In the genomic region with DNA sequence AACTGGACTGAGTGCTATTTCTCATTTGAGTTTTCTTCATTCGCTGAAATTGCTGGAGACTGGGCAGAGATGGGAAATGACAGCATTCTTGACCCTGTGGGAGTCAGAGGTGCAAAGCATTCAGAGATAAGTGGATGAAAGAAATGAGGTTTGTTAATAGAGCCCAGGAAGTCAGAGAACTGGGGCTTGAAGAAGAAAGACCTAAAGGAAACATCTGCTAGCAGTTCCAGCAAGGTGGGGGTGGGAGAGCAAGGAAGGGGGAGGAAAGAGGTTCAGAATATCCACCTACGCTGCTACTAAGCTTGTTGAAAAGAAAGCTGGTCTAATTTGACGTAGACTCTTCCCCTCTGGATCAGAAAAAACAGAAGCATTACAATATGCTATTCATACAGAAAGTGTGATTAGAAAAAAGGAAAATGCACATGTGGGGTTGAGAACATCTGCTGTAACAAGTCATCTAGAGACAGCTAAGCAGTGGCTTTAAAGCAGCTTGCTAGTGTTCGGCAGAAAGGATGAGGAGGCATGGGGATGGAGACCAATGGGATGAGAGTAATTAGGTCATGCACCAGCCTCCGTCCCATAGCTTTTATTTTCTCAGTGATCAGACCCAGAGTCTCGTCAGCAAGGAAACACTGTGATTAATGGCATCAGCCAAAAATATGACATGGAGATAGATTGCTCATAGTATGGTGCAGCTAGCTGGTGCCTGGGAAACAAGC, we compare ENCODE assay signal across 7 cellular contexts. TPM values are rescaled to one million over a fixed set of nuclear protein-coding genes. Genes with fewer than 3 reads are reported as not detected.
DNase-seq lines count a peak whose midpoint lies in the region; ATAC-seq and TF ChIP-seq lines count a peak whose summit lies in the region.

No MANE protein-coding gene starts in this region.

- peaks cover 54% of the 10 kb centered on the region for H3K4me1 Mint-ChIP-seq in activated CD8-positive, alpha-beta memory T cell treated with anti-CD3 and anti-CD28 coated beads, Interleukin-2, amount 10 ng/mL, durations not matched to agents 7 days and 5 days

- H3K9me3 ChIP-seq in lung (ENCODE audit: control insufficient read depth in 2 of 2, insufficient read depth in 1 of 2, low read length in 1 of 2) (no peaks in the 10 kb centered on the region), A673 (ENCODE audit: low read depth, low read length, poor library complexity, severe bottlenecking) (no peaks in the 10 kb centered on the region)

- 53 to 59% methylated on average over 6 of the region's 6 CpGs for WGBS in lung, 2 donors

- peaks cover 33% of the 10 kb centered on the region for H3K36me3 Mint-ChIP-seq in activated CD8-positive, alpha-beta memory T cell treated with anti-CD3 and anti-CD28 coated beads, Interleukin-2, amount 10 ng/mL, durations not matched to agents 7 days and 5 days

- H3K4me1 ChIP-seq in lung (ENCODE audit: control insufficient read depth in 2 of 2, insufficient read depth in 2 of 2, low read length in 2 of 2) (peaks cover 0 to 15% of the 10 kb centered on the region in 2 donors), A673 (ENCODE audit: insufficient read depth, low read length, poor library complexity, severe bottlenecking) (peaks cover 5% of the 10 kb centered on the region)

- peak overlapping the region; percentile 62 for H3K4me3 Mint-ChIP-seq in activated CD8-positive, alpha-beta memory T cell treated with anti-CD3 and anti-CD28 coated beads, Interleukin-2, amount 10 ng/mL, durations not matched to agents 7 days and 5 days

- H3K27ac ChIP-seq in lung (ENCODE audit: low read depth in 1 of 2, low read length in 1 of 2) (peak overlapping the region in 1 of 2 donors; percentile 41), A673 (ENCODE audit: low read depth, low read length, poor library complexity, severe bottlenecking) (no peak overlapping the region)

- TF ChIP-seq CTCF in lung (IDR thresholded peaks at IDR 0.05; ENCODE audit: control extremely low read depth, extremely low read depth) (no peak), A673 (conservative IDR thresholded peaks at IDR 0.05; ENCODE audit: low read depth, low read length) (no peak)

- CTCF ChIA-PET in activated CD8-positive, alpha-beta memory T cell treated with anti-CD3 and anti-CD28 coated beads, Interleukin-2, amount 10 ng/mL, durations not matched to agents 7 days and 5 days (lab: Charles Lee), result interaction anchor here (1.1 to 3.6 kb wide), 10 partner anchors 11 to 296 kb away, joined by 3 to 15 read pairs (median 7); no protein-coding TSS in a partner anchor
- CTCF ChIA-PET in A673 (lab: Charles Lee), result no interaction called here

- H3K27ac Mint-ChIP-seq in activated CD8-positive, alpha-beta memory T cell treated with anti-CD3 and anti-CD28 coated beads, Interleukin-2, amount 10 ng/mL, durations not matched to agents 7 days and 5 days, result peak overlapping the region; percentile 82

- intact Hi-C loops in A673 (cut with micrococcal nuclease; ENCODE audit: unreplicated experiment), result no loop called here

- POLR2A ChIA-PET in A673 (lab: Charles Lee; ENCODE audit: low non-redundant PET), result no interaction called here

- peak; percentile 59 for DNase-seq in activated CD8-positive, alpha-beta memory T cell treated with anti-CD3 and anti-CD28 coated beads, Interleukin-2, amount 10 ng/mL, durations not matched to agents 7 days and 5 days
- no peak for DNase-seq in lung (ENCODE audit: low spot score)
- no peak for DNase-seq in A673 (ENCODE audit: low spot score)
- DNase-seq in NCI-H146 treated with DMSO at 0.1 percent for 48 hours (lab: John Stamatoyannopoulos, UW; ENCODE audit: unreplicated experiment), result no peak
- no peak for DNase-seq in HK-2 (ENCODE audit: unreplicated experiment)

- H3K36me3 ChIP-seq in lung (ENCODE audit: control insufficient read depth in 2 of 2, insufficient read depth in 2 of 2, low read length in 2 of 2) (peaks cover 4 to 6% of the 10 kb centered on the region in 2 donors), A673 (ENCODE audit: insufficient read depth, low read length, poor library complexity, severe bottlenecking) (peaks cover 3% of the 10 kb centered on the region)

- no peaks in the 10 kb centered on the region for H3K27me3 ChIP-seq in lung (ENCODE audit: control insufficient read depth, insufficient read depth)
- no peaks in the 10 kb centered on the region for H3K27me3 ChIP-seq in A673 (replicated peaks; ENCODE audit: insufficient read depth, low read depth, low read length, poor library complexity)

- ATAC-seq in HG02970 (IDR thresholded peaks at IDR 0.05; ENCODE audit: low FRiP score, unreplicated experiment), result peak; percentile 45
- peak; percentile 75 for ATAC-seq in activated CD8-positive, alpha-beta memory T cell treated with anti-CD3 and anti-CD28 coated beads, Interleukin-2, amount 10 ng/mL, durations not matched to agents 7 days and 5 days
- peak; percentile 34 for ATAC-seq in lung (ENCODE audit: insufficient read depth, low FRiP score)

- H3K27me3 Mint-ChIP-seq in activated CD8-positive, alpha-beta memory T cell treated with anti-CD3 and anti-CD28 coated beads, Interleukin-2, amount 10 ng/mL, durations not matched to agents 7 days and 5 days, result no peaks in the 10 kb centered on the region

- peak; percentile 14 for TF ChIP-seq POLR2A in GM19099 (IDR thresholded peaks at IDR 0.05; ENCODE audit: extremely low read depth, insufficient read length, low read depth)

- H3K4me3 ChIP-seq in lung, result no peak overlapping the region
- H3K4me3 ChIP-seq in A673 (ENCODE audit: low read depth, low read length, poor library complexity, severe bottlenecking), result no peak overlapping the region

- no peaks in the 10 kb centered on the region for H3K9me3 Mint-ChIP-seq in activated CD8-positive, alpha-beta memory T cell treated with anti-CD3 and anti-CD28 coated beads, Interleukin-2, amount 10 ng/mL, durations not matched to agents 7 days and 5 days (ENCODE audit: low read depth)

- no TSS peak for BruUV-seq in A673 (replicated peaks; lab: Mats Ljungman, UMichigan)

RNA-seq across cellular contexts. Expression of a gene that starts 29.7 kb away (rescaled TPM):
- total RNA-seq in activated CD8-positive, alpha-beta memory T cell treated with anti-CD3 and anti-CD28 coated beads, Interleukin-2, amount 10 ng/mL, durations not matched to agents 7 days and 5 days, result 10 to 100 TPM; 36.8 to 38.4 TPM
- total RNA-seq in lung, result 10 to 100 TPM; 28.2 to 71.9 TPM
- 10 to 100 TPM; 14.3 to 16.3 TPM for polyA plus RNA-seq in lung
- total RNA-seq in A673 (2021), result 29.8 and 32.6 TPM in 2 replicates
